Comparison of ENCODE assay signal across 26 cellular contexts in the genomic region with DNA sequence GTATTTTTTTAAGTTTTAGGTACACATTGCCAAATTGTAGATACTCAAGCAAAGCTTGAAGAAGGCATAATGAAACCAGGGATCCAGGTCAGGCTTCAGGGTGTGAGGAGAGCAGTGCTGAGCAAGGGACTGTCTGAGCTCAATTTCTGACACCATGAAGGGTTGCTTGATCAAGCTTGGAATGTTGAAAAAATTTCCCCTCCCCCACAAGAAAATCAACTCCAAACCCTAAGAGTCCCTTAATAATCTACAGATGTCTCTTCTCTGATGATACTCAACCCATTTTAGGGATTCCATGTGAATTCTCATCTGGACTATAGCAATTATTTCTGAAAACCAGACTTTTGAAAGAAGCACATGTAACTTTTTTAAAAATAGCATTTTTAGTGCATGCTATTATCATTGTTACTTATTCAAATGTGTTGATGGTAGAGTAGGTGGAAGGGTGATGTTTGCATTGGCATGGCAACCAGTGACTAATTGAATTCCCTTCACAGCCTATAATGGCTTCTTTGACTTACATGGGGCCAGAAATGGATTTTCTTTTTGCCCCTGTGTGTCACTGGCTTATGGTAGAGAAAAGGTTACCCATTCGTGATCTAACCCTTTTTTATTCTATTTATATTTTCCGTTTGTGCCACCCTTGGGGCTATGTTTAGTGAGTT.
A peak's percentile ranks its signal among the peaks of the same experiment; 100 is the strongest.
DNase-seq lines count a peak whose midpoint lies in the region; ATAC-seq, FAIRE-seq and TF ChIP-seq lines count a peak whose summit lies in the region.
"Had no signal": no experiment of that assay in that cellular context is flagged by ENCODE, and none has a peak within 500 bp of the region (broad histone marks: within the 10 kb centered on the region; RNA-seq: fewer than 3 reads in every experiment).

No MANE protein-coding gene starts in this region.

- TF ChIP-seq CTCF in AG10803 (conservative IDR thresholded peaks at IDR 0.05; ENCODE audit: low read length) = no peak
- no peak for TF ChIP-seq CTCF in astrocyte (IDR thresholded peaks at IDR 0.05; ENCODE audit: insufficient read depth, low read depth, low read length)
- no peak for TF ChIP-seq CTCF in foreskin keratinocyte (conservative IDR thresholded peaks at IDR 0.05)

- H3K36me3 Mint-ChIP-seq in astrocyte (ENCODE audit: low read depth, unreplicated experiment) = peaks cover 2% of the 10 kb centered on the region
- H3K36me3 Mint-ChIP-seq: naive B cell; stimulated activated memory B cell treated with anti-CD40 and anti-IgM and Interleukin-4, amounts not matched to agents 10 μg/mL and 1 μg/mL and 100 μg/mL, for 72 hours had no signal

- ATAC-seq in foreskin keratinocyte = peak; percentile 68
- ATAC-seq in GM18867 (IDR thresholded peaks at IDR 0.05; ENCODE audit: unreplicated experiment) = no peak
- ATAC-seq: activated T-cell treated with anti-CD3 and anti-CD28 coated beads, Interleukin-2, amount 50 U/mL, for 72 hours; sciatic nerve; stimulated activated memory B cell treated with anti-CD40 and anti-IgM and Interleukin-4, amounts not matched to agents 10 μg/mL and 1 μg/mL and 100 μg/mL, for 72 hours had no signal

- H3K4me3 Mint-ChIP-seq in astrocyte (ENCODE audit: unreplicated experiment) = no peak overlapping the region
- H3K4me3 Mint-ChIP-seq: activated naive CD4-positive, alpha-beta T cell treated with anti-CD3 and anti-CD28 coated beads, Interleukin-2, amount 50 U/mL, for 24 hours; activated T-cell treated with anti-CD3 and anti-CD28 coated beads, Interleukin-2, amount 50 U/mL, for 72 hours; CD4-positive, alpha-beta T cell; naive B cell; stimulated activated memory B cell treated with anti-CD40 and anti-IgM and Interleukin-4, amounts not matched to agents 10 μg/mL and 1 μg/mL and 100 μg/mL, for 72 hours had no signal

- FAIRE-seq in astrocyte (lab: Jason Lieb, UNC) = no peak
- FAIRE-seq: keratinocyte had no signal

- H3K9me3 Mint-ChIP-seq in astrocyte (ENCODE audit: unreplicated experiment) = peaks cover 5% of the 10 kb centered on the region
- H3K9me3 Mint-ChIP-seq: activated naive CD4-positive, alpha-beta T cell treated with anti-CD3 and anti-CD28 coated beads, Interleukin-2, amount 50 U/mL, for 24 hours; activated T-cell treated with anti-CD3 and anti-CD28 coated beads, Interleukin-2, amount 50 U/mL, for 72 hours; naive B cell; stimulated activated memory B cell treated with anti-CD40 and anti-IgM and Interleukin-4, amounts not matched to agents 10 μg/mL and 1 μg/mL and 100 μg/mL, for 72 hours had no signal

- H3K36me3 ChIP-seq in astrocyte (ENCODE audit: insufficient read depth, low read length) = no peaks in the 10 kb centered on the region
- H3K36me3 ChIP-seq: ascending aorta had no signal

- peaks cover 6% of the 10 kb centered on the region for H3K4me1 Mint-ChIP-seq in astrocyte (ENCODE audit: low read depth, unreplicated experiment)
- H3K4me1 Mint-ChIP-seq: naive B cell; stimulated activated memory B cell treated with anti-CD40 and anti-IgM and Interleukin-4, amounts not matched to agents 10 μg/mL and 1 μg/mL and 100 μg/mL, for 72 hours had no signal

- H3K9ac ChIP-seq in astrocyte (ENCODE audit: low read length) = no peak overlapping the region

- H2AFZ ChIP-seq in astrocyte (ENCODE audit: low read depth, low read length) = no peak overlapping the region

- H3K4me2 ChIP-seq in astrocyte (ENCODE audit: low read length) = no peak overlapping the region

- H3K4me3 ChIP-seq in AG10803 (ENCODE audit: low read length) (no peak overlapping the region), astrocyte (ENCODE audit: insufficient read depth, low read depth, low read length) (no peak overlapping the region)
- H3K4me3 ChIP-seq: ascending aorta, lung, testis had no signal

- no peaks in the 10 kb centered on the region for H3K27me3 ChIP-seq in astrocyte (ENCODE audit: insufficient read depth, low read length)
- H3K27me3 ChIP-seq in foreskin keratinocyte = no peaks in the 10 kb centered on the region
- H3K27me3 ChIP-seq: ascending aorta, testis had no signal

- peak; percentile 55 for DNase-seq in AG10803 (ENCODE audit: low read depth)
- DNase-seq in GM04503 (ENCODE audit: low read depth) = peak; percentile 34
- DNase-seq in astrocyte (ENCODE audit: low read depth) = peak; percentile 50
- DNase-seq in foreskin keratinocyte = peak in 1 of 2 donors; percentile 40
- no peak for DNase-seq in activated CD4-positive, alpha-beta T cell treated with anti-CD3 and anti-CD28 coated beads, Interleukin-2, amount 50 U/mL, for 1 hour
- no peak for DNase-seq in glomerular visceral epithelial cell (ENCODE audit: extremely low spot score)
- DNase-seq in putamen (ENCODE audit: low spot score) = no peak
- DNase-seq: activated CD4-positive, CD25-positive, alpha-beta regulatory T cell treated with anti-CD3 and anti-CD28 coated beads, Interleukin-2, amount 50 U/mL, for 72 hours; activated CD8-positive, alpha-beta memory T cell treated with anti-CD3 and anti-CD28 coated beads for 24 hours; activated T-cell treated with anti-CD3 and anti-CD28 coated beads, Interleukin-2, amount 50 U/mL, for 72 hours; CD4-positive, alpha-beta T cell; DMS79 treated with DMSO at 0.1 percent for 48 hours; hippocampal formation; Kasumi-1; naive B cell; NCI-H1048; NCI-H187 treated with DMSO at 0.1 percent for 48 hours; T1000; testis had no signal

- no peak overlapping the region for H3K27ac Mint-ChIP-seq in astrocyte (ENCODE audit: unreplicated experiment)
- H3K27ac Mint-ChIP-seq: activated T-cell treated with anti-CD3 and anti-CD28 coated beads, Interleukin-2, amount 50 U/mL, for 72 hours; CD4-positive, alpha-beta T cell; naive B cell; stimulated activated memory B cell treated with anti-CD40 and anti-IgM and Interleukin-4, amounts not matched to agents 10 μg/mL and 1 μg/mL and 100 μg/mL, for 72 hours had no signal

- H3K27ac ChIP-seq in astrocyte (ENCODE audit: low read depth, low read length) = no peak overlapping the region
- no peak overlapping the region for H3K27ac ChIP-seq in foreskin keratinocyte
- H3K27ac ChIP-seq: ascending aorta, testis had no signal

- peaks cover 3% of the 10 kb centered on the region for H3K27me3 Mint-ChIP-seq in astrocyte (ENCODE audit: low read depth, unreplicated experiment)
- H3K27me3 Mint-ChIP-seq: activated naive CD4-positive, alpha-beta T cell treated with anti-CD3 and anti-CD28 coated beads, Interleukin-2, amount 50 U/mL, for 24 hours; CD4-positive, alpha-beta T cell; naive B cell; stimulated activated memory B cell treated with anti-CD40 and anti-IgM and Interleukin-4, amounts not matched to agents 10 μg/mL and 1 μg/mL and 100 μg/mL, for 72 hours had no signal

- no peaks in the 10 kb centered on the region for H4K20me1 ChIP-seq in astrocyte (ENCODE audit: insufficient read depth, low read length)

- H3K9me3 ChIP-seq in astrocyte (ENCODE audit: insufficient read depth, low read depth, low read length) = no peaks in the 10 kb centered on the region
- H3K9me3 ChIP-seq: ascending aorta, testis had no signal

- H3K4me1 ChIP-seq in astrocyte (ENCODE audit: insufficient read depth, low read length) = no peaks in the 10 kb centered on the region
- peaks cover 5% of the 10 kb centered on the region for H3K4me1 ChIP-seq in foreskin keratinocyte
- H3K4me1 ChIP-seq: ascending aorta, testis had no signal

- H3K79me2 ChIP-seq in astrocyte (ENCODE audit: insufficient read depth, low read length) = no peaks in the 10 kb centered on the region

Comparison
In these comparisons a context has a peak if more than half of its experiments do, and no peak if none do; other contexts are left out.
1. DNase-seq: peak in AG10803 (single experiment), GM04503 (single experiment) and astrocyte (single experiment); none in activated CD4-positive, alpha-beta T cell treated with anti-CD3 and anti-CD28 coated beads, Interleukin-2, amount 50 U/mL, for 1 hour (single experiment), glomerular visceral epithelial cell (single experiment) and putamen (single experiment).